In genomic region chr11:110513521-110514450, GRCh38 we compare ENCODE assay signal across 22 cellular contexts.
DNase-seq lines count a peak whose midpoint lies in the region; ATAC-seq and TF ChIP-seq lines count a peak whose summit lies in the region.
"Had no signal": no experiment of that assay in that cellular context is flagged by ENCODE, and none has a peak within 500 bp of the region (broad histone marks: within the 10 kb centered on the region; RNA-seq: fewer than 3 reads in every experiment).

No MANE protein-coding gene starts in this region.

- H3K27me3 Mint-ChIP-seq in neural progenitor cell (ENCODE audit: insufficient read depth, low read depth) = no peaks in the 10 kb centered on the region
- H3K27me3 Mint-ChIP-seq: activated naive CD8-positive, alpha-beta T cell; central memory CD8-positive, alpha-beta T cell had no signal

- H3K4me1 ChIP-seq in neural progenitor cell (no peaks in the 10 kb centered on the region), OCI-LY7 (ENCODE audit: insufficient read depth, low read length, poor library complexity, severe bottlenecking) (no peaks in the 10 kb centered on the region), mucosa of descending colon (ENCODE audit: low read depth) (no peaks in the 10 kb centered on the region), tibial nerve (peaks cover 0 to 14% (median 0%) of the 10 kb centered on the region in 4 donors)
- H3K4me1 ChIP-seq: left ventricle myocardium inferior, right atrium auricular region had no signal

- no peaks in the 10 kb centered on the region for H3F3A ChIP-seq in neural progenitor cell (ENCODE audit: low read depth)

- TF ChIP-seq CTCF in neural progenitor cell (IDR thresholded peaks at IDR 0.05) = no peak
- no peak for TF ChIP-seq CTCF in OCI-LY7 (conservative IDR thresholded peaks at IDR 0.05; ENCODE audit: low read length)
- no peak for TF ChIP-seq CTCF in mucosa of descending colon (IDR thresholded peaks at IDR 0.05)
- TF ChIP-seq CTCF in tibial nerve (IDR thresholded peaks at IDR 0.05) = no peak

- H3K4me1 Mint-ChIP-seq in neural progenitor cell = peaks cover 3% of the 10 kb centered on the region
- H3K4me1 Mint-ChIP-seq: activated CD4-positive, alpha-beta memory T cell treated with anti-CD3 and anti-CD28 coated beads, Interleukin-2, amount 10 ng/mL, durations not matched to agents 7 days and 5 days; activated T-helper 17 cell treated with anti-CD3 and anti-CD28 coated beads, Interleukin-2, amount 50 U/mL, for 72 hours; central memory CD8-positive, alpha-beta T cell; naive thymus-derived CD8-positive, alpha-beta T cell; stimulated activated effector memory CD8-positive, alpha-beta T cell treated with anti-CD3 and anti-CD28 coated beads, Interleukin-12 subunit alpha, Interleukin-12 subunit beta, amount 100 ng/mL, for 72 hours had no signal

- H4K20me1 ChIP-seq in neural progenitor cell (ENCODE audit: low read depth) (no peaks in the 10 kb centered on the region), OCI-LY7 (ENCODE audit: insufficient read depth, low read length) (no peaks in the 10 kb centered on the region)

- no peaks in the 10 kb centered on the region for H3K9me3 Mint-ChIP-seq in neural progenitor cell
- H3K9me3 Mint-ChIP-seq: activated CD4-positive, alpha-beta memory T cell treated with anti-CD3 and anti-CD28 coated beads, Interleukin-2, amount 10 ng/mL, durations not matched to agents 7 days and 5 days; activated T-helper 17 cell treated with anti-CD3 and anti-CD28 coated beads, Interleukin-2, amount 50 U/mL, for 72 hours; central memory CD8-positive, alpha-beta T cell had no signal

- H2AFZ ChIP-seq in neural progenitor cell (replicated peaks) (no peak overlapping the region), OCI-LY7 (ENCODE audit: low read length) (no peak overlapping the region)

- H3K27ac ChIP-seq in neural progenitor cell (no peak overlapping the region), OCI-LY7 (ENCODE audit: low read depth, low read length, poor library complexity, severe bottlenecking) (no peak overlapping the region), tibial nerve (peak overlapping the region in 1 of 4 donors; percentile 33)
- H3K27ac ChIP-seq: epithelial cell of prostate, left ventricle myocardium inferior, right atrium auricular region had no signal

- no peaks in the 10 kb centered on the region for H3K79me2 ChIP-seq in neural progenitor cell (ENCODE audit: low read depth)
- no peaks in the 10 kb centered on the region for H3K79me2 ChIP-seq in OCI-LY7 (ENCODE audit: insufficient read depth, low read depth, low read length)

- H3K27ac Mint-ChIP-seq in neural progenitor cell = peak overlapping the region; percentile 12
- H3K27ac Mint-ChIP-seq: activated CD4-positive, alpha-beta memory T cell treated with anti-CD3 and anti-CD28 coated beads, Interleukin-2, amount 10 ng/mL, durations not matched to agents 7 days and 5 days; activated naive CD8-positive, alpha-beta T cell; activated T-helper 17 cell treated with anti-CD3 and anti-CD28 coated beads, Interleukin-2, amount 50 U/mL, for 72 hours; stimulated activated effector memory CD8-positive, alpha-beta T cell treated with anti-CD3 and anti-CD28 coated beads, Interleukin-12 subunit alpha, Interleukin-12 subunit beta, amount 100 ng/mL, for 72 hours had no signal

- no peaks in the 10 kb centered on the region for H3K9me2 ChIP-seq in OCI-LY7 (ENCODE audit: insufficient read depth, low read length)

- H3K27me3 ChIP-seq in neural progenitor cell (no peaks in the 10 kb centered on the region), tibial nerve (no peaks in the 10 kb centered on the region)
- H3K27me3 ChIP-seq: right atrium auricular region had no signal

- DNase-seq in AG08395 (ENCODE audit: low spot score) (peak; percentile 49), astrocyte of the hippocampus (ENCODE audit: low read depth, low spot score) (peak; percentile 20), fibroblast of peridontal ligament (ENCODE audit: extremely low read depth) (peak; percentile 82), neural progenitor cell (ENCODE audit: low spot score) (no peak), amniotic stem cell (lab: John Stamatoyannopoulos, UW) (no peak), OCI-LY7 (ENCODE audit: low spot score) (no peak), mucosa of descending colon (no peak), tibial nerve (ENCODE audit: low spot score in 2 of 2) (no peak)
- DNase-seq: activated CD4-positive, alpha-beta memory T cell treated with anti-CD3 and anti-CD28 coated beads, Interleukin-2, amount 10 ng/mL, durations not matched to agents 7 days and 5 days; activated CD4-positive, alpha-beta T cell treated with anti-CD3 and anti-CD28 coated beads for 1 hour; activated CD8-positive, alpha-beta memory T cell treated with anti-CD3 and anti-CD28 coated beads, Interleukin-2, amount 50 U/mL, for 48 hours; H7; left ventricle myocardium inferior; naive thymus-derived CD8-positive, alpha-beta T cell; NCI-H1694; stimulated activated CD4-positive, alpha-beta T cell treated with anti-CD3 and anti-CD28 coated beads, Interleukin-4, amount 100 ng/mL, for 24 hours had no signal

- no peaks in the 10 kb centered on the region for H3K9me3 ChIP-seq in neural progenitor cell (ENCODE audit: low read depth)
- no peaks in the 10 kb centered on the region for H3K9me3 ChIP-seq in OCI-LY7 (ENCODE audit: low read length)
- H3K9me3 ChIP-seq in mucosa of descending colon = no peaks in the 10 kb centered on the region
- H3K9me3 ChIP-seq in tibial nerve = no peaks in the 10 kb centered on the region
- H3K9me3 ChIP-seq: right atrium auricular region had no signal

- no peaks in the 10 kb centered on the region for H3K36me3 Mint-ChIP-seq in neural progenitor cell
- H3K36me3 Mint-ChIP-seq: activated naive CD8-positive, alpha-beta T cell; stimulated activated effector memory CD8-positive, alpha-beta T cell treated with anti-CD3 and anti-CD28 coated beads, Interleukin-12 subunit alpha, Interleukin-12 subunit beta, amount 100 ng/mL, for 72 hours had no signal

- 62 to 64% methylated on average over 21 of the region's 21 CpGs for WGBS in tibial nerve, 2 donors

- H3K4me2 ChIP-seq in neural progenitor cell (no peak overlapping the region), OCI-LY7 (ENCODE audit: low read length) (no peak overlapping the region)

- TF ChIP-seq EP300 in tibial nerve (IDR thresholded peaks at IDR 0.05) = no peak

- POLR2A ChIA-PET in OCI-LY7 (lab: Charles Lee) = interaction anchor here (0.6 to 0.7 kb wide), 3 partner anchors 52 to 192 kb away, joined by 3 read pairs; no protein-coding TSS in a partner anchor

- CTCF ChIA-PET in OCI-LY7 (lab: Charles Lee; ENCODE audit: unreplicated experiment) = no interaction called here

- H3K9ac ChIP-seq in neural progenitor cell = no peak overlapping the region

- TF ChIP-seq POLR2A in tibial nerve (IDR thresholded peaks at IDR 0.05) = no peak

- intact Hi-C loops in OCI-LY7 (cut with micrococcal nuclease; ENCODE audit: unreplicated experiment) (no loop called here), mucosa of descending colon (cut with DNase I, micrococcal nuclease) (no loop called here)

- H3K4me3 ChIP-seq in neural progenitor cell (no peak overlapping the region), OCI-LY7 (ENCODE audit: low read depth, low read length, poor library complexity, severe bottlenecking) (no peak overlapping the region), mucosa of descending colon (no peak overlapping the region), tibial nerve (no peak overlapping the region)
- H3K4me3 ChIP-seq: left ventricle myocardium inferior, right atrium auricular region had no signal

- no peak overlapping the region for H3K4me3 Mint-ChIP-seq in neural progenitor cell
- H3K4me3 Mint-ChIP-seq: activated CD4-positive, alpha-beta memory T cell treated with anti-CD3 and anti-CD28 coated beads, Interleukin-2, amount 10 ng/mL, durations not matched to agents 7 days and 5 days; activated naive CD8-positive, alpha-beta T cell; activated T-helper 17 cell treated with anti-CD3 and anti-CD28 coated beads, Interleukin-2, amount 50 U/mL, for 72 hours; central memory CD8-positive, alpha-beta T cell; naive thymus-derived CD8-positive, alpha-beta T cell; stimulated activated effector memory CD8-positive, alpha-beta T cell treated with anti-CD3 and anti-CD28 coated beads, Interleukin-12 subunit alpha, Interleukin-12 subunit beta, amount 100 ng/mL, for 72 hours had no signal

- no peak for ATAC-seq in mucosa of descending colon
- ATAC-seq: activated T-helper 17 cell treated with anti-CD3 and anti-CD28 coated beads, Interleukin-2, amount 50 U/mL, for 72 hours; naive thymus-derived CD8-positive, alpha-beta T cell; stimulated activated effector memory CD8-positive, alpha-beta T cell treated with anti-CD3 and anti-CD28 coated beads, Interleukin-12 subunit alpha, Interleukin-12 subunit beta, amount 100 ng/mL, for 72 hours had no signal

- no TSS peak for BruUV-seq in OCI-LY7 (replicated peaks; lab: Mats Ljungman, UMichigan)

- H3K36me3 ChIP-seq in neural progenitor cell = no peaks in the 10 kb centered on the region
- H3K36me3 ChIP-seq in OCI-LY7 (ENCODE audit: insufficient read depth, low read length) = no peaks in the 10 kb centered on the region
- H3K36me3 ChIP-seq in mucosa of descending colon (ENCODE audit: low read depth) = no peaks in the 10 kb centered on the region
- no peaks in the 10 kb centered on the region for H3K36me3 ChIP-seq in tibial nerve
- H3K36me3 ChIP-seq: left ventricle myocardium inferior, right atrium auricular region had no signal

Comparison
In these comparisons a context has a peak if more than half of its experiments do, and no peak if none do; other contexts are left out.
1. DNase-seq: peak in AG08395 (single experiment), astrocyte of the hippocampus (single experiment) and fibroblast of peridontal ligament (single experiment); none in neural progenitor cell (single experiment), amniotic stem cell (single experiment), OCI-LY7 (single experiment), mucosa of descending colon (0 of 3) and tibial nerve (0 of 2).